Comparison of ENCODE assay signal across 22 cellular contexts in the genomic region with DNA sequence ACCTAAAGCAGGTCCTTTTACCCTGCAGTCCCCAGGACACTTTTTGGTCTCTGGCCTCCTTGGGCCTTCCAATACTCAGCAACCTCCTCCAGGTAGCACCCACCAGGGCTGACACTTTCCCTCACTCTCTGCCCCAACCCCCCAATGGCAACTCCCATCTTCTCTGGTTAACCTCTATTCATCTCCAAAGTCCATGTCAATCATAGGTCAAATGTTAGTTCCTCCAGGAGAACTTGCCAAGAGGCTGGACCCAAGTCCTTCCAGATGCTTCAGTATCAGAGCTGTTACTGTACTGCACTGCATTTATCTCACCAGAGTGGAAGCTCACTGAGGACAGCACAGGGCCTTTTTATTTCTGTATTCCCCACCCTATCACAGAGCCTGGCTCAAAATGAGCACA.
A peak's percentile ranks its signal among the peaks of the same experiment; 100 is the strongest.
DNase-seq lines count a peak whose midpoint lies in the region; ATAC-seq, FAIRE-seq and TF ChIP-seq lines count a peak whose summit lies in the region.
"Had no signal": no experiment of that assay in that cellular context is flagged by ENCODE, and none has a peak within 500 bp of the region (broad histone marks: within the 10 kb centered on the region; RNA-seq: fewer than 3 reads in every experiment).

No MANE protein-coding gene starts in this region.

- ATAC-seq in K562 (no peak), HG03159 (IDR thresholded peaks at IDR 0.05; ENCODE audit: unreplicated experiment) (no peak)
- no peak for ATAC-seq in stimulated activated memory B cell treated with anti-CD40 and anti-IgM and Interleukin-4, amounts not matched to agents 10 μg/mL and 1 μg/mL and 100 μg/mL, for 72 hours
- ATAC-seq: SK-N-SH treated with all-trans-retinoic acid at 6 μM for 48 hours had no signal

- no TSS peak for BruUV-seq in K562 (replicated peaks; lab: Mats Ljungman, UMichigan)

- TF ChIP-seq POLR2A in K562 (conservative IDR thresholded peaks at IDR 0.05): no peak

- peaks cover 90% of the 10 kb centered on the region for H3K4me1 Mint-ChIP-seq in activated naive CD4-positive, alpha-beta T cell treated with anti-CD3 and anti-CD28 coated beads for 36 hours (ENCODE audit: low read depth)
- peaks cover 91% of the 10 kb centered on the region for H3K4me1 Mint-ChIP-seq in stimulated activated memory B cell treated with anti-CD40 and anti-IgM and Interleukin-4, amounts not matched to agents 10 μg/mL and 1 μg/mL and 100 μg/mL, for 72 hours

- H3K4me3 ChIP-seq in OCI-LY3 (ENCODE audit: low read length) (no peak overlapping the region), K562 (no peak overlapping the region)
- H3K4me3 ChIP-seq: esophagus squamous epithelium, smooth muscle cell, suprapubic skin had no signal

- peak overlapping the region; percentile 10 for H3K27ac Mint-ChIP-seq in activated naive CD4-positive, alpha-beta T cell treated with anti-CD3 and anti-CD28 coated beads for 36 hours
- peak overlapping the region; percentile 90 for H3K27ac Mint-ChIP-seq in stimulated activated memory B cell treated with anti-CD40 and anti-IgM and Interleukin-4, amounts not matched to agents 10 μg/mL and 1 μg/mL and 100 μg/mL, for 72 hours

- H3K27me3 Mint-ChIP-seq in activated naive CD4-positive, alpha-beta T cell treated with anti-CD3 and anti-CD28 coated beads for 36 hours (ENCODE audit: low read depth): no peaks in the 10 kb centered on the region
- H3K27me3 Mint-ChIP-seq in stimulated activated memory B cell treated with anti-CD40 and anti-IgM and Interleukin-4, amounts not matched to agents 10 μg/mL and 1 μg/mL and 100 μg/mL, for 72 hours: no peaks in the 10 kb centered on the region

- FAIRE-seq in K562 (lab: Jason Lieb, UNC): no peak

- TF ChIP-seq CTCF in OCI-LY3 (IDR thresholded peaks at IDR 0.05; ENCODE audit: low read depth, low read length) (no peak), K562 (IDR thresholded peaks at IDR 0.05 in 2 of 3, conservative IDR thresholded peaks at IDR 0.05 in 1 of 3; ENCODE audit: insufficient read depth in 2 of 3, low read depth in 1 of 3, low read length in 3 of 3) (no peak)

- H3K9ac ChIP-seq in OCI-LY3 (ENCODE audit: low read length) (0 out of 2 replicates have a peak overlapping the region, but pooled peaks have one; percentile 60), K562 (ENCODE audit: insufficient read depth in 1 of 2, low read depth in 2 of 2, low read length in 2 of 2) (no peak overlapping the region)

- no peaks in the 10 kb centered on the region for H3K27me3 ChIP-seq in OCI-LY3 (ENCODE audit: low read depth, low read length)
- H3K27me3 ChIP-seq in K562 (ENCODE audit: control insufficient read depth in 2 of 2, insufficient read depth in 2 of 2, low read length in 2 of 2): no peaks in the 10 kb centered on the region; a peak in 1 of 5 replicates
- H3K27me3 ChIP-seq: esophagus squamous epithelium, suprapubic skin had no signal

- peak overlapping the region; percentile 95 for H3K27ac ChIP-seq in OCI-LY3 (ENCODE audit: low read length)
- H3K27ac ChIP-seq in K562 (ENCODE audit: extremely low read depth, low read depth, low read length): no peak overlapping the region
- H3K27ac ChIP-seq: esophagus squamous epithelium, HL-60 had no signal

- CTCF ChIA-PET in activated naive CD4-positive, alpha-beta T cell treated with anti-CD3 and anti-CD28 coated beads for 36 hours (lab: Charles Lee): interaction anchor here (1.0 to 3.0 kb wide), 6 partner anchors 11 to 47 kb away, joined by 3 to 14 read pairs (median 5); no protein-coding TSS in a partner anchor
- CTCF ChIA-PET in K562 (lab: Yijun Ruan, JAX; ENCODE audit: low intra/inter-chr PET ratio): no interaction called here

- peaks cover 42% of the 10 kb centered on the region for H3K79me2 ChIP-seq in OCI-LY3 (ENCODE audit: low read length)
- H3K79me2 ChIP-seq in K562 (ENCODE audit: control insufficient read depth, insufficient read depth, low read length): no peaks in the 10 kb centered on the region

- H3K4me2 ChIP-seq in OCI-LY3 (ENCODE audit: low read length): peak overlapping the region; percentile 71; the same call in 1 of the 2 replicates
- no peak overlapping the region for H3K4me2 ChIP-seq in K562 (ENCODE audit: insufficient read depth, low read length)
- H3K4me2 ChIP-seq: smooth muscle cell had no signal

- no peak overlapping the region for H3K4me3 Mint-ChIP-seq in activated naive CD4-positive, alpha-beta T cell treated with anti-CD3 and anti-CD28 coated beads for 36 hours
- H3K4me3 Mint-ChIP-seq in stimulated activated memory B cell treated with anti-CD40 and anti-IgM and Interleukin-4, amounts not matched to agents 10 μg/mL and 1 μg/mL and 100 μg/mL, for 72 hours: no peak overlapping the region

- no peaks in the 10 kb centered on the region for H3K9me1 ChIP-seq in K562 (ENCODE audit: control insufficient read depth, insufficient read depth, low read length)

- H3K36me3 Mint-ChIP-seq in activated naive CD4-positive, alpha-beta T cell treated with anti-CD3 and anti-CD28 coated beads for 36 hours (ENCODE audit: low read depth): peaks cover 18% of the 10 kb centered on the region
- peaks cover 10% of the 10 kb centered on the region for H3K36me3 Mint-ChIP-seq in stimulated activated memory B cell treated with anti-CD40 and anti-IgM and Interleukin-4, amounts not matched to agents 10 μg/mL and 1 μg/mL and 100 μg/mL, for 72 hours

- TF ChIP-seq RAD21 in K562 (CRISPR knock-in tag; conservative IDR thresholded peaks at IDR 0.05 in 1 of 2, IDR thresholded peaks at IDR 0.05 in 1 of 2): no peak

- POLR2A ChIA-PET in K562 (lab: Yijun Ruan, JAX): no interaction called here

- intact Hi-C loops in activated naive CD4-positive, alpha-beta T cell treated with anti-CD3 and anti-CD28 coated beads for 36 hours (cut with micrococcal nuclease): no loop called here
- intact Hi-C loops in K562 (cut with micrococcal nuclease): no loop called here

- in situ Hi-C loops in K562 (cut with MboI): no loop called here

- no peak for DNase-seq in activated naive CD4-positive, alpha-beta T cell treated with anti-CD3 and anti-CD28 coated beads for 36 hours
- DNase-seq in activated naive CD4-positive, alpha-beta T cell treated with Interleukin-2 at 50 U/mL for 16 hours: no peak
- DNase-seq in K562 (ENCODE audit: extremely low read depth in 1 of 4, low spot score in 3 of 4) (no peak), NOMO-1 treated with DMSO at 0.1 percent for 48 hours (lab: John Stamatoyannopoulos, UW; ENCODE audit: unreplicated experiment) (no peak), glomerular visceral epithelial cell (ENCODE audit: extremely low spot score) (no peak)
- DNase-seq: activated CD4-positive, alpha-beta T cell treated with anti-CD3 and anti-CD28 coated beads for 1 hour; amniotic stem cell; caudate nucleus; DMS79; esophagus squamous epithelium; midbrain; NCI-H187; NCI-H345; RPMI8226; stimulated activated CD4-positive, alpha-beta T cell treated with anti-CD3 and anti-CD28 coated beads, Interleukin-4, amount 100 ng/mL, for 24 hours had no signal

- H4K20me1 ChIP-seq in OCI-LY3 (ENCODE audit: insufficient read depth, low read length): no peaks in the 10 kb centered on the region
- H4K20me1 ChIP-seq in K562 (replicated peaks; ENCODE audit: control insufficient read depth, insufficient read depth, low read length): peaks cover 5% of the 10 kb centered on the region; the same call in 1 of the 2 replicates

- H3K9me3 Mint-ChIP-seq in activated naive CD4-positive, alpha-beta T cell treated with anti-CD3 and anti-CD28 coated beads for 36 hours: peaks cover 14% of the 10 kb centered on the region
- H3K9me3 Mint-ChIP-seq in stimulated activated memory B cell treated with anti-CD40 and anti-IgM and Interleukin-4, amounts not matched to agents 10 μg/mL and 1 μg/mL and 100 μg/mL, for 72 hours: peaks cover 2% of the 10 kb centered on the region

- H3K36me3 ChIP-seq in OCI-LY3 (replicated peaks; ENCODE audit: low read depth, low read length) (peaks cover 12% of the 10 kb centered on the region), K562 (ENCODE audit: control insufficient read depth, insufficient read depth, low read length) (no peaks in the 10 kb centered on the region)
- H3K36me3 ChIP-seq: suprapubic skin had no signal

- H2AFZ ChIP-seq in OCI-LY3 (ENCODE audit: low read depth, low read length) (no peak overlapping the region), K562 (ENCODE audit: low read depth, low read length) (no peak overlapping the region)

- no peak for TF ChIP-seq EP300 in K562 (IDR thresholded peaks at IDR 0.05; ENCODE audit: low read length)

- H3K9me3 ChIP-seq in OCI-LY3 (ENCODE audit: insufficient read depth, low read length): peaks cover 5% of the 10 kb centered on the region; the same call in 1 of the 2 replicates
- H3K9me3 ChIP-seq in K562 (replicated peaks; ENCODE audit: control insufficient read depth, insufficient read depth, low read depth, low read length): 0 out of 2 replicates have a peak, but pooled peaks cover 3% of the 10 kb centered on the region
- H3K9me3 ChIP-seq: esophagus squamous epithelium, suprapubic skin had no signal

- H3K4me1 ChIP-seq in OCI-LY3 (ENCODE audit: low read length) (peaks cover 94% of the 10 kb centered on the region), K562 (replicated peaks in 1 of 2; ENCODE audit: control insufficient read depth in 2 of 2, insufficient read depth in 2 of 2, low read length in 2 of 2) (no peaks in the 10 kb centered on the region)

TF ChIP-seq in K562, 482 proteins besides CTCF, POLR2A, EP300 and RAD21 (continues in another document):
- TF ChIP-seq ARID3B (CRISPR knock-in tag; IDR thresholded peaks at IDR 0.05; ENCODE audit: borderline replicate concordance) (no peak), ZNF316 (IDR thresholded peaks at IDR 0.05) (peak; percentile 58)
